ENCODE assay signal across 1 cellular context in the genomic region with DNA sequence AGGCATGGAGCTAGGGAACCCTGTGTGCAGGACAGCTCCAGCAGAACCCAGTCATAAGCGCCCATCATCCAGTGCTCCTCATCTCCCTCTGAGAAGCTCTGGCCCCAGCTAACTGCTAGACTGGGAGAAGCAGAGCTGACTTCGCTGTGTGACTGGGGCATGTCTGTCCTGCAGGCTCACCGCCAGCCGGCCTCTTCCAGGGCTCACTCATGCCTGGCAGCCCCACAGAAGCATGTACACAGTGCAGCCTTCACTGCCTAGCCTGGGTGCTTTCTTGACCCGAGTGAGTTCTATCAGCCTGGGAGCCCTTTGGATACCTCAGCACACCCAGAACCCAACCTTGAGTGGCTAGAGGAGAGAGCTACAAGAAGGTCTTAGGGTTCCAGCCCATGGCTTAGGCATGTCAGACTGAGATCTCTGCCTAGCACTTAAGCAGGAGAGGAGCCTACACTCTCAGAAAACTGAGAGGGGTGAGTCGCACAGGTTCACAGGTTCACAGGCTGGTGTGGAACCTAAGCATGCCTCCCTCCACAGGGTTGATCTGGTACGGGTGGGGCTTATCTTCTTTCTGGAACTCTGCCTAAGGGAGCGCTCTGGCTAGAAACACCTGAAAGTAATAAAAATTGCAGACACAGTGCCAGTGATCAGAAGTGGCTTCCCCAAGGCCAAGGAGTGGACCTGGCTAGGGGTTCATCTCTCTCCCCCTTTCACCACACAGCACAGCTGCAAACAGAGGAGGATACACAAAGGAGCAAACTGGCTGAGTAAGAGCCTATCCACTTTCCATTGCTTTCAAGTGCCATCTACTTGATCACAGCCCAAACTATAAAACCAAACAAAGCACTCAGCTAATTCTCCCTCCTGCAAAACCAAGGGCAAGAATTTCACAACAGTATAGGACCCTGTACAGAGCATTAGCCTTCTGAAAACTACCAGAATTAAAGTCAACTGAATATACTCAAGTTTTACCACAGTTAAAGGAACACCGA.
TF ChIP-seq lines count a peak whose summit lies in the region.

No MANE protein-coding gene starts in this region.

TF ChIP-seq in SK-N-SH, 30 proteins besides CTCF, POLR2A, EP300 and RAD21 (continued from another document):
- TF ChIP-seq REST (IDR thresholded peaks at IDR 0.05; ENCODE audit: low read depth, low read length) = no peak
- TF ChIP-seq SMC3 (IDR thresholded peaks at IDR 0.05; ENCODE audit: low read depth, low read length) = no peak
- no peak for TF ChIP-seq RFX5 (IDR thresholded peaks at IDR 0.05; ENCODE audit: low read length)
- TF ChIP-seq ELF1 (IDR thresholded peaks at IDR 0.05) = no peak
- TF ChIP-seq FOSL2 (IDR thresholded peaks at IDR 0.05; ENCODE audit: borderline replicate concordance, low read depth) = no peak
- TF ChIP-seq FOXJ3 (CRISPR knock-in tag; IDR thresholded peaks at IDR 0.05) = no peak
- TF ChIP-seq RCOR1 (IDR thresholded peaks at IDR 0.05; ENCODE audit: low read length) = no peak
- no peak for TF ChIP-seq RXRA (IDR thresholded peaks at IDR 0.05; ENCODE audit: borderline replicate concordance, low read depth)
- TF ChIP-seq TEAD4 (IDR thresholded peaks at IDR 0.05; ENCODE audit: borderline replicate concordance, insufficient read depth) = no peak
- no peak for TF ChIP-seq MXI1 (IDR thresholded peaks at IDR 0.05; ENCODE audit: low read depth, low read length)
- no peak for TF ChIP-seq TAF1 (IDR thresholded peaks at IDR 0.05; ENCODE audit: borderline replicate concordance, low read depth, low read length)
- TF ChIP-seq IRF3 (IDR thresholded peaks at IDR 0.05; ENCODE audit: low read depth, low read length) = no peak
- TF ChIP-seq NRF1 (IDR thresholded peaks at IDR 0.05; ENCODE audit: low read depth, low read length) = no peak
- no peak for TF ChIP-seq JUND (IDR thresholded peaks at IDR 0.05)
- TF ChIP-seq SIN3A (IDR thresholded peaks at IDR 0.05; ENCODE audit: borderline replicate concordance, low read depth, low read length) = no peak
- no peak for TF ChIP-seq EZH2phosphoT487 (IDR thresholded peaks at IDR 0.05; ENCODE audit: borderline replicate concordance, low read depth)
- TF ChIP-seq, protein P1, sequence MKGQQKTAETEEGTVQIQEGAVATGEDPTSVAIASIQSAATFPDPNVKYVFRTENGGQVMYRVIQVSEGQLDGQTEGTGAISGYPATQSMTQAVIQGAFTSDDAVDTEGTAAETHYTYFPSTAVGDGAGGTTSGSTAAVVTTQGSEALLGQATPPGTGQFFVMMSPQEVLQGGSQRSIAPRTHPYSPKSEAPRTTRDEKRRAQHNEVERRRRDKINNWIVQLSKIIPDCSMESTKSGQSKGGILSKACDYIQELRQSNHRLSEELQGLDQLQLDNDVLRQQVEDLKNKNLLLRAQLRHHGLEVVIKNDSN (IDR thresholded peaks at IDR 0.05; ENCODE audit: borderline replicate concordance, low read depth) = no peak
TF ChIP-seq in SK-N-SH: peak in this region for 0.
